1 cellular context compared by ENCODE assay signal in the genomic region with DNA sequence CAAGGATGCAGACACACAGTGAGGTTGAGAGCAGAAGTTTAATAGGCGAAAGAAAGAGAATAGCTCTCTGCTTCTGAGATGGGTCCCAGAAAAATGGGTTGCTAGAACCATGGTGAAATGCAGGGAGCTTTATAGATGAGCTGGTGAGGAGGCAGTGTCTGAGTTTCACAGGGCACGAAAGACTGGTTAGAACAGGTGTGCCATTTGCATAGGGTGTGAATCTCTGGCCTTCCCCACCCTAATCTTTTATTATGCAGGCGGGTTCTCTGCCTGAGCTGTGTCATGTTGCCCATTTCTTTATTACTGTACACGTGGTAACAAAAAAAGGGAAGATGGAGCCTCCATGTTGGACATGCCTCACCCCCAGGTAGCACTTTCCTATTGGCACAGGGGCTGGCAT.
TF ChIP-seq lines count a peak whose summit lies in the region.

No MANE protein-coding gene starts in this region.

TF ChIP-seq in endothelial cell of umbilical vein, 7 proteins besides CTCF, POLR2A, EP300 and RAD21:
- TF ChIP-seq POLR2AphosphoS5 (IDR thresholded peaks at IDR 0.05; ENCODE audit: insufficient read depth, low read depth, low read length) (no peak), EZH2 (IDR thresholded peaks at IDR 0.05; ENCODE audit: borderline replicate concordance, low read depth, low read length, severe bottlenecking) (no peak), MAX (IDR thresholded peaks at IDR 0.05; ENCODE audit: insufficient read depth, insufficient read length) (no peak), MYC (IDR thresholded peaks at IDR 0.05; ENCODE audit: low read depth, low read length) (no peak), FOS (IDR thresholded peaks at IDR 0.05; ENCODE audit: borderline replicate concordance, insufficient read depth, low read length) (no peak), JUN (IDR thresholded peaks at IDR 0.05; ENCODE audit: borderline replicate concordance, insufficient read depth, insufficient read length, low read depth) (no peak), GATA2 (IDR thresholded peaks at IDR 0.05; ENCODE audit: insufficient read depth, insufficient read length, low read depth, low read length) (no peak)
